1 cellular context compared by ENCODE assay signal in the genomic region with DNA sequence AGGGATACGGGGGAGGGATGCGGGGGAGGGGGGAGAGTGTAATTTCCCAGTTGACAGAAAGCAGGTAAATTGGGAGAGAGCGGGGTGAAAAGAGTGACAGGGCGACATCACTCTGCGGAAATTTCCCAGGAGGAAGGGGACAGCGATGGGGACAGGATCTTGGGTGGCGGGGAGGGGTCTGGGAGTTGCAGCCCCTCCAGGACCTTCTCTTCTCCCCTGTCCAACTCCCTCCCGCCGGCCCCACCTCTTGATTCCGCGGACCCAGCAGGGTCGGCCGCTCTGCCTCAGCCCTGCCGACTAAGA.
TF ChIP-seq lines count a peak whose summit lies in the region.

No MANE protein-coding gene starts in this region.

TF ChIP-seq in GM23338, 12 proteins besides CTCF, POLR2A, EP300 and RAD21 (continued from another document):
- TF ChIP-seq, protein P1, sequence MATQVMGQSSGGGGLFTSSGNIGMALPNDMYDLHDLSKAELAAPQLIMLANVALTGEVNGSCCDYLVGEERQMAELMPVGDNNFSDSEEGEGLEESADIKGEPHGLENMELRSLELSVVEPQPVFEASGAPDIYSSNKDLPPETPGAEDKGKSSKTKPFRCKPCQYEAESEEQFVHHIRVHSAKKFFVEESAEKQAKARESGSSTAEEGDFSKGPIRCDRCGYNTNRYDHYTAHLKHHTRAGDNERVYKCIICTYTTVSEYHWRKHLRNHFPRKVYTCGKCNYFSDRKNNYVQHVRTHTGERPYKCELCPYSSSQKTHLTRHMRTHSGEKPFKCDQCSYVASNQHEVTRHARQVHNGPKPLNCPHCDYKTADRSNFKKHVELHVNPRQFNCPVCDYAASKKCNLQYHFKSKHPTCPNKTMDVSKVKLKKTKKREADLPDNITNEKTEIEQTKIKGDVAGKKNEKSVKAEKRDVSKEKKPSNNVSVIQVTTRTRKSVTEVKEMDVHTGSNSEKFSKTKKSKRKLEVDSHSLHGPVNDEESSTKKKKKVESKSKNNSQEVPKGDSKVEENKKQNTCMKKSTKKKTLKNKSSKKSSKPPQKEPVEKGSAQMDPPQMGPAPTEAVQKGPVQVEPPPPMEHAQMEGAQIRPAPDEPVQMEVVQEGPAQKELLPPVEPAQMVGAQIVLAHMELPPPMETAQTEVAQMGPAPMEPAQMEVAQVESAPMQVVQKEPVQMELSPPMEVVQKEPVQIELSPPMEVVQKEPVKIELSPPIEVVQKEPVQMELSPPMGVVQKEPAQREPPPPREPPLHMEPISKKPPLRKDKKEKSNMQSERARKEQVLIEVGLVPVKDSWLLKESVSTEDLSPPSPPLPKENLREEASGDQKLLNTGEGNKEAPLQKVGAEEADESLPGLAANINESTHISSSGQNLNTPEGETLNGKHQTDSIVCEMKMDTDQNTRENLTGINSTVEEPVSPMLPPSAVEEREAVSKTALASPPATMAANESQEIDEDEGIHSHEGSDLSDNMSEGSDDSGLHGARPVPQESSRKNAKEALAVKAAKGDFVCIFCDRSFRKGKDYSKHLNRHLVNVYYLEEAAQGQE (IDR thresholded peaks at IDR 0.05; ENCODE audit: unreplicated experiment), result no peak
- TF ChIP-seq EZH2phosphoT487 (IDR thresholded peaks at IDR 0.05; ENCODE audit: unreplicated experiment) (no peak), NANOG (IDR thresholded peaks at IDR 0.05; ENCODE audit: borderline replicate concordance) (no peak), POLR2AphosphoS5 (IDR thresholded peaks at IDR 0.05; ENCODE audit: low read depth) (no peak), CREB1 (CRISPR knock-in tag; IDR thresholded peaks at IDR 0.05; ENCODE audit: low read depth) (no peak), ZNF114 (CRISPR knock-in tag; IDR thresholded peaks at IDR 0.05) (no peak), JUNB (IDR thresholded peaks at IDR 0.05; ENCODE audit: unreplicated experiment) (no peak)
